ENCODE assay signal across 19 cellular contexts in the genomic region with DNA sequence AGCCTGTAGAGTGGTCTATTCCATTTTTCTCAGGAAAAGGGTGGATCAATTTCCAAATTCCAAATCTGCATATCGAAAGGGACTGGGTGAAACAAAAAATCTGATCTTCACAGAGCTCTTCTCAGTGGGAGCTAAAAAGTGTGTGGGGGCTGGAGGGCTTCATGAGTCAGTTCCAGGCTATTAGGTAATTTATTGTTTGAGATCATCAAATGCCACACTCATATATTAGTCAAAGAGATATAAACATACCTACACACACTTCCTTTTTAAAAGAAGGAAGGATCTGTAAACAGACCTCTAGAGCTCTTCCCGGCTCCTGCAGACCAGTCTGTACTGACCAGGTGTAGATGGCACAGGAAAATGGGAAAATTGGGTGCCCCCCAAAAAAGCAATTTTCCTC.
DNase-seq lines count a peak whose midpoint lies in the region; ATAC-seq and TF ChIP-seq lines count a peak whose summit lies in the region.
"Had no signal": no experiment of that assay in that cellular context is flagged by ENCODE, and none has a peak within 500 bp of the region (broad histone marks: within the 10 kb centered on the region; RNA-seq: fewer than 3 reads in every experiment).

No MANE protein-coding gene starts in this region.

- no peak overlapping the region; the same call in 1 of the 2 replicates for H2AK5ac ChIP-seq in IMR-90 (ENCODE audit: low read depth, low read length)

- no peak overlapping the region for H2BK5ac ChIP-seq in IMR-90 (ENCODE audit: low read depth, low read length, poor library complexity, severe bottlenecking)

- in situ Hi-C loops in IMR-90 (cut with MboI; ENCODE audit: low sequenced_read_pairs) = no loop called here

- H2AFZ ChIP-seq in IMR-90 (replicated peaks; ENCODE audit: low read length, poor library complexity) = no peak overlapping the region

- TF ChIP-seq POLR2A in IMR-90 (IDR thresholded peaks at IDR 0.05; ENCODE audit: low read depth, low read length) = no peak

- no peak overlapping the region for H3K23ac ChIP-seq in IMR-90 (ENCODE audit: low read depth, low read length)

- no peak overlapping the region for H3K4me3 ChIP-seq in IMR-90 (ENCODE audit: insufficient read depth, low read depth, low read length)
- H3K4me3 ChIP-seq: adrenal gland, gastroesophageal sphincter, HAP-1, right atrium auricular region, suprapubic skin had no signal

- ATAC-seq in IMR-90 (ENCODE audit: low read depth) (no peak), GM19035 (IDR thresholded peaks at IDR 0.05; ENCODE audit: unreplicated experiment) (no peak)
- no peak for ATAC-seq in naive thymus-derived CD8-positive, alpha-beta T cell
- ATAC-seq: gastroesophageal sphincter, WTC11 had no signal

- H3K36me3 Mint-ChIP-seq in naive thymus-derived CD8-positive, alpha-beta T cell = peaks cover 0 to 4% (median 0%) of the 10 kb centered on the region in 3 donors
- H3K36me3 Mint-ChIP-seq: CD4-positive, alpha-beta memory T cell; WTC11 had no signal

- no peaks in the 10 kb centered on the region for H4K20me1 ChIP-seq in IMR-90 (ENCODE audit: insufficient read depth, low read length)

- H3K27me3 Mint-ChIP-seq in naive thymus-derived CD8-positive, alpha-beta T cell = peaks cover 0 to 17% (median under 1%) of the 10 kb centered on the region in 5 donors

- H3K56ac ChIP-seq in IMR-90 (ENCODE audit: extremely low read depth, insufficient read depth, low read length) = no peak overlapping the region

- no CpG with 5 or more reads among the region's 2 CpGs for WGBS in IMR-90 (ENCODE audit: extremely low coverage in 2 of 2, insufficient read length in 1 of 2), 2 experiments

- no peak overlapping the region for H3K18ac ChIP-seq in IMR-90 (ENCODE audit: low read depth, low read length)

- no peak for TF ChIP-seq RAD21 in IMR-90 (IDR thresholded peaks at IDR 0.05; ENCODE audit: low read length)

- no peak for TF ChIP-seq CTCF in IMR-90 (conservative IDR thresholded peaks at IDR 0.05; ENCODE audit: low read depth, low read length)

- no peak overlapping the region; a peak in 1 of 4 replicates for H4K8ac ChIP-seq in IMR-90 (ENCODE audit: low read depth in 2 of 2, low read length in 2 of 2)

- no peaks in the 10 kb centered on the region for H3K9me1 ChIP-seq in IMR-90 (ENCODE audit: insufficient read depth, low read length)

- no peak overlapping the region for H3K27ac Mint-ChIP-seq in naive thymus-derived CD8-positive, alpha-beta T cell
- H3K27ac Mint-ChIP-seq: CD4-positive, alpha-beta memory T cell; WTC11 had no signal

- no peaks in the 10 kb centered on the region for H3K9me3 Mint-ChIP-seq in naive thymus-derived CD8-positive, alpha-beta T cell
- H3K9me3 Mint-ChIP-seq: WTC11 had no signal

- no peaks in the 10 kb centered on the region for H3K9me3 ChIP-seq in IMR-90 (ENCODE audit: control insufficient read depth, insufficient read depth, low read length)
- H3K9me3 ChIP-seq: adrenal gland, gastroesophageal sphincter, HAP-1, right atrium auricular region, suprapubic skin had no signal

- no TSS peak for BruUV-seq in IMR-90 (replicated peaks; lab: Mats Ljungman, UMichigan)

- CTCF ChIA-PET in IMR-90 (lab: Yijun Ruan, JAX) = no interaction called here

- H3K14ac ChIP-seq in IMR-90 (replicated peaks; ENCODE audit: low read depth, low read length) = no peak overlapping the region

- peaks cover 0 to 3% (median 2%) of the 10 kb centered on the region in 4 donors for H3K4me1 Mint-ChIP-seq in naive thymus-derived CD8-positive, alpha-beta T cell
- H3K4me1 Mint-ChIP-seq: CD4-positive, alpha-beta memory T cell had no signal

- no peaks in the 10 kb centered on the region for H3K27me3 ChIP-seq in IMR-90 (ENCODE audit: control insufficient read depth, insufficient read depth, low read length)
- H3K27me3 ChIP-seq: right atrium auricular region had no signal

- no peak overlapping the region; the same call in 1 of the 2 replicates for H3K4me2 ChIP-seq in IMR-90 (ENCODE audit: low read depth, low read length)

- H3K79me1 ChIP-seq in IMR-90 (ENCODE audit: low read depth in 1 of 2, low read length in 2 of 2) = no peaks in the 10 kb centered on the region

- peak; percentile 28 for DNase-seq in Daoy (ENCODE audit: low read depth)
- peak; percentile 61 for DNase-seq in IMR-90
- DNase-seq in T1000 (lab: John Stamatoyannopoulos, UW) = peak; percentile 6
- peak; percentile 46 for DNase-seq in kidney tubule cell (ENCODE audit: low spot score)
- no peak for DNase-seq in stimulated activated CD4-positive, alpha-beta T cell treated with anti-CD3 and anti-CD28 coated beads, Interleukin-1b, Interleukin-23, amount 100 ng/mL, for 48 hours
- no peak for DNase-seq in NCI-H1694 treated with DMSO at 0.1 percent for 48 hours (lab: John Stamatoyannopoulos, UW)
- DNase-seq in naive thymus-derived CD8-positive, alpha-beta T cell = no peak
- DNase-seq: activated CD4-positive, alpha-beta T cell treated with anti-CD3 and anti-CD28 coated beads, Interleukin-2, amount 50 U/mL, for 48 hours; adrenal gland; CD4-positive, alpha-beta memory T cell; DMS153; erythroblast; NCI-H774 had no signal

- POLR2A ChIA-PET in IMR-90 (lab: Charles Lee; ENCODE audit: unreplicated experiment) = no interaction called here
- POLR2A ChIA-PET in naive thymus-derived CD8-positive, alpha-beta T cell (lab: Charles Lee) = no interaction called here

- H3K9ac ChIP-seq in IMR-90 (ENCODE audit: low read depth, low read length) = no peak overlapping the region

- no peak overlapping the region for H4K91ac ChIP-seq in IMR-90 (ENCODE audit: insufficient read depth, low read depth, low read length)

- H2AK9ac ChIP-seq in IMR-90 (replicated peaks; ENCODE audit: low read depth, low read length, poor library complexity) = no peak overlapping the region

- H4K5ac ChIP-seq in IMR-90 (ENCODE audit: low read depth, low read length) = no peak overlapping the region

- peaks cover 8% of the 10 kb centered on the region for H3K4me1 ChIP-seq in IMR-90 (ENCODE audit: control insufficient read depth, insufficient read depth, low read length)
- H3K4me1 ChIP-seq: adrenal gland, HAP-1 had no signal

- H3K4ac ChIP-seq in IMR-90 (ENCODE audit: low read depth, low read length) = no peak overlapping the region

- H2BK120ac ChIP-seq in IMR-90 (ENCODE audit: low read depth, low read length) = peak overlapping the region; percentile 2; the same call in 1 of the 2 replicates

- no peak overlapping the region for H2BK15ac ChIP-seq in IMR-90 (ENCODE audit: low read depth, low read length)

- no peak overlapping the region for H3K27ac ChIP-seq in IMR-90 (ENCODE audit: insufficient read depth, low read length)
- H3K27ac ChIP-seq: adrenal gland, gastroesophageal sphincter, right atrium auricular region, suprapubic skin had no signal

- no peak overlapping the region for H2BK20ac ChIP-seq in IMR-90 (ENCODE audit: low read depth, low read length)

- dilution Hi-C loops in IMR-90 (cut with HindIII; ENCODE audit: low sequenced_read_pairs, unreplicated experiment) = no loop called here

- no peak overlapping the region for H3K4me3 Mint-ChIP-seq in naive thymus-derived CD8-positive, alpha-beta T cell
- H3K4me3 Mint-ChIP-seq: CD4-positive, alpha-beta memory T cell; WTC11 had no signal

- H3K36me3 ChIP-seq in IMR-90 (ENCODE audit: control insufficient read depth, insufficient read depth, low read length) = no peaks in the 10 kb centered on the region
- H3K36me3 ChIP-seq: adrenal gland, gastroesophageal sphincter, HAP-1, right atrium auricular region, suprapubic skin had no signal

- intact Hi-C loops in IMR-90 (cut with micrococcal nuclease) = no loop called here

TF ChIP-seq in IMR-90, 13 proteins besides CTCF, POLR2A, EP300 and RAD21:
- TF ChIP-seq CEBPB (IDR thresholded peaks at IDR 0.05; ENCODE audit: low read depth, low read length) (peak; percentile 46; the same call in 1 of the 2 replicates), MAZ (IDR thresholded peaks at IDR 0.05; ENCODE audit: borderline replicate concordance, low read depth, low read length) (no peak), SMC3 (IDR thresholded peaks at IDR 0.05; ENCODE audit: low read depth, low read length) (no peak), FOS (IDR thresholded peaks at IDR 0.05; ENCODE audit: low read depth, low read length) (no peak), CHD1 (IDR thresholded peaks at IDR 0.05; ENCODE audit: low read depth, low read length) (no peak)

Comparison
In these comparisons a context has a peak if more than half of its experiments do, and no peak if none do; other contexts are left out.
1. DNase-seq: peak in Daoy (single experiment), IMR-90 (single experiment), T1000 (single experiment) and kidney tubule cell (single experiment); none in stimulated activated CD4-positive, alpha-beta T cell treated with anti-CD3 and anti-CD28 coated beads, Interleukin-1b, Interleukin-23, amount 100 ng/mL, for 48 hours (single experiment), NCI-H1694 treated with DMSO at 0.1 percent for 48 hours (single experiment) and naive thymus-derived CD8-positive, alpha-beta T cell (0 of 10).